ENCODE assay signal across 16 cellular contexts in the genomic region with DNA sequence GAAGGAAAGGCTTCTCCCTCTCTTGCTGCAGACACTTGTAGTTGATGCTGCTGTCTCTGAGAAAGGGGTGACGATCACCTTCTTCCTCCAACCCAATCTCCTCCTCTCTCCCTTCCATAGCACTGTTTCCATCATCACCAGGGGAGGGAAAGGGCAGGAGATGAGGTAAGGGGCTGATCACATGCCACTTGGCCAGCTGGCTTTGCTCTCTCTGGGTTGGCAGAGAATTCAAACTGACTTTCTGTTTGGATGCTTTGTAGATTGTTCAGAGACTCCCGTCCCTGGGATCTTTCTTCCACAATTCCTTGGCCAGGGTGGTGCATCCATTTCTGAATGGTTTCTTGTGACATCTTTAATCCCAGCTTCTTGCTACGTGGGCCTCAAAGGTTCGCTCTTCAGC. TPM values are rescaled to one million over a fixed set of nuclear protein-coding genes. Genes with fewer than 3 reads are reported as not detected.
DNase-seq lines count a peak whose midpoint lies in the region; ATAC-seq and TF ChIP-seq lines count a peak whose summit lies in the region.
"Had no signal": no experiment of that assay in that cellular context is flagged by ENCODE, and none has a peak within 500 bp of the region (broad histone marks: within the 10 kb centered on the region; RNA-seq: fewer than 3 reads in every experiment).

No MANE protein-coding gene starts in this region.

- no peak overlapping the region for H3K4me3 ChIP-seq in fibroblast of mammary gland (ENCODE audit: control insufficient read depth, low read depth, low read length)
- H3K4me3 ChIP-seq: BLaER1 had no signal

- TF ChIP-seq CTCF in AG09319 (IDR thresholded peaks at IDR 0.05; ENCODE audit: low read depth, low read length) (no peak), fibroblast of mammary gland (conservative IDR thresholded peaks at IDR 0.05; ENCODE audit: control insufficient read depth, insufficient read depth, low read depth, low read length) (no peak)

- ATAC-seq in HG03196 (IDR thresholded peaks at IDR 0.05; ENCODE audit: unreplicated experiment) = no peak
- ATAC-seq in HG03521 (IDR thresholded peaks at IDR 0.05; ENCODE audit: unreplicated experiment) = no peak
- ATAC-seq: HCT116 had no signal

- DNase-seq in AG09319 (ENCODE audit: extremely low read depth, low read depth) (peak; percentile 12), HT1080 (ENCODE audit: low read depth) (peak; percentile 18), fibroblast of mammary gland (ENCODE audit: low read depth) (peak; percentile 11), DMS79 (lab: John Stamatoyannopoulos, UW) (no peak)
- DNase-seq: AML-193; CD4-positive, alpha-beta memory T cell; DMS153; DMS79 treated with DMSO at 0.1 percent for 48 hours; GF-D8; GOT3; H7; HFFc6 had no signal

RNA-seq across cellular contexts. Expression of a gene that starts 43.2 kb away (rescaled TPM):
- total RNA-seq in HT1080 (2014; rRNA removed; shearing (Covaris generic)) = 30.8 and 31.0 TPM in 2 replicates
- 13.9 and 17.2 TPM in 2 replicates for polyA plus RNA-seq in HT1080 (2015; cell fraction: cytosol; rRNA removed)
- 23.2 and 24.6 TPM in 2 replicates for polyA plus RNA-seq in HT1080 (2015; cell fraction: nucleus; rRNA removed)
